18 cellular contexts compared by ENCODE assay signal in genomic region chr4:184177271-184177670, GRCh38. TPM values are rescaled to one million over a fixed set of nuclear protein-coding genes. Genes with fewer than 3 reads are reported as not detected.
DNase-seq lines count a peak whose midpoint lies in the region; ATAC-seq and TF ChIP-seq lines count a peak whose summit lies in the region.
"Had no signal": no experiment of that assay in that cellular context is flagged by ENCODE, and none has a peak within 500 bp of the region (broad histone marks: within the 10 kb centered on the region; RNA-seq: fewer than 3 reads in every experiment).

No MANE protein-coding gene starts in this region.

- peaks cover 41% of the 10 kb centered on the region for H3K9me3 Mint-ChIP-seq in WTC11

- no peak overlapping the region for H4K8ac ChIP-seq in trophoblast cell (ENCODE audit: low read depth, low read length)

- no CpG with 5 or more reads among the region's 6 CpGs for WGBS in trophoblast cell (ENCODE audit: extremely low coverage, insufficient coverage, insufficient read length)

- peak overlapping the region; percentile 72 for H3K27ac ChIP-seq in trophoblast cell (ENCODE audit: low read depth, low read length)

- no peak for TF ChIP-seq CTCF in WTC11 (IDR thresholded peaks at IDR 0.05)

- H4K12ac ChIP-seq in trophoblast cell (ENCODE audit: low read depth, low read length) = no peak overlapping the region

- H3K4me3 Mint-ChIP-seq in WTC11 = no peak overlapping the region
- H3K4me3 Mint-ChIP-seq: CD4-positive, alpha-beta memory T cell; H9 had no signal

- H2AFZ ChIP-seq in trophoblast cell (ENCODE audit: insufficient read depth, low read length, poor library complexity) = no peak overlapping the region

- no peaks in the 10 kb centered on the region for H3K27me3 ChIP-seq in trophoblast cell (ENCODE audit: insufficient read depth, low read length)

- CTCF ChIA-PET in WTC11 (lab: Charles Lee) = interaction anchor here (1.0 to 2.9 kb wide), 2 partner anchors 8 to 91 kb away, joined by 3 to 9 read pairs; no protein-coding TSS in a partner anchor

- H3K14ac ChIP-seq in trophoblast cell (ENCODE audit: low read length) = peak overlapping the region; percentile 60

- peak overlapping the region; percentile 72 for H4K91ac ChIP-seq in trophoblast cell (ENCODE audit: low read depth, low read length)

- no peak overlapping the region for H3K23ac ChIP-seq in trophoblast cell (ENCODE audit: low read length)

- no peak overlapping the region for H3K4ac ChIP-seq in trophoblast cell (ENCODE audit: low read depth, low read length)

- no peak overlapping the region for H3K9ac ChIP-seq in trophoblast cell (ENCODE audit: low read length)

- ATAC-seq in WTC11 (peak; percentile 65), HG02970 (IDR thresholded peaks at IDR 0.05; ENCODE audit: low FRiP score, unreplicated experiment) (no peak)
- ATAC-seq: HCT116 had no signal

- H3K36me3 Mint-ChIP-seq in WTC11 = peaks cover 12% of the 10 kb centered on the region

- H3K4me3 ChIP-seq in trophoblast cell (ENCODE audit: low read depth, low read length) = no peak overlapping the region

- peaks cover 9 to 12% of the 10 kb centered on the region in 2 experiments for H3K4me1 ChIP-seq in trophoblast cell (ENCODE audit: control insufficient read depth in 1 of 2, insufficient read depth in 2 of 2, low read length in 2 of 2)

- no peak overlapping the region for H2BK120ac ChIP-seq in trophoblast cell (ENCODE audit: insufficient read depth, low read length, poor library complexity)

- no peaks in the 10 kb centered on the region for H3K9me3 ChIP-seq in trophoblast cell (ENCODE audit: insufficient read depth, low read depth, low read length)

- no peaks in the 10 kb centered on the region for H3K79me2 ChIP-seq in trophoblast cell (ENCODE audit: control insufficient read depth, insufficient read depth, low read length, poor library complexity)

- H2AK5ac ChIP-seq in trophoblast cell (ENCODE audit: low read length) = no peak overlapping the region

- no peak overlapping the region for H3K27ac Mint-ChIP-seq in WTC11
- H3K27ac Mint-ChIP-seq: CD4-positive, alpha-beta memory T cell; H9 had no signal

- DNase-seq in WTC11 (ENCODE audit: low spot score) (no peak), islet precursor cell (peak; percentile 93), trophoblast cell (peak; percentile 23 to 55), NK-92 (lab: John Stamatoyannopoulos, UW; ENCODE audit: unreplicated experiment) (no peak), kidney tubule cell (ENCODE audit: low spot score) (no peak)
- DNase-seq: C1 segment of cervical spinal cord; Calu3; CD4-positive, alpha-beta memory T cell; COR-L47; DMS53; DMS79 treated with DMSO at 0.1 percent for 48 hours; H9 had no signal

- POLR2A ChIA-PET in WTC11 (lab: Charles Lee) = no interaction called here

- H3K79me1 ChIP-seq in trophoblast cell (ENCODE audit: low read length) = peaks cover 9% of the 10 kb centered on the region

- H3K4me2 ChIP-seq in trophoblast cell (ENCODE audit: low read length) = peak overlapping the region; percentile 12

- H3K27me3 Mint-ChIP-seq in WTC11 (ENCODE audit: low read depth) = no peaks in the 10 kb centered on the region; the same call in 1 of the 2 replicates

- no peak overlapping the region for H3K18ac ChIP-seq in trophoblast cell (ENCODE audit: low read length)

- H2BK12ac ChIP-seq in trophoblast cell (ENCODE audit: low read length) = no peak overlapping the region

- H3K36me3 ChIP-seq in trophoblast cell (ENCODE audit: control insufficient read depth in 1 of 2, insufficient read depth in 2 of 2, low read length in 2 of 2) = no peaks in the 10 kb centered on the region

- H2BK5ac ChIP-seq in trophoblast cell (ENCODE audit: low read depth, low read length, poor library complexity) = no peak overlapping the region

- no peaks in the 10 kb centered on the region for H3K4me1 Mint-ChIP-seq in WTC11
- H3K4me1 Mint-ChIP-seq: CD4-positive, alpha-beta memory T cell; H9 had no signal

TF ChIP-seq in WTC11, 78 proteins besides CTCF, POLR2A, EP300 and RAD21:
- TF ChIP-seq ZNF416 (CRISPR knock-in tag; IDR thresholded peaks at IDR 0.05) (no peak), ZNF263 (CRISPR knock-in tag; IDR thresholded peaks at IDR 0.05; ENCODE audit: low read depth) (no peak), ZNF396 (CRISPR knock-in tag; IDR thresholded peaks at IDR 0.05; ENCODE audit: borderline replicate concordance) (no peak)
- TF ChIP-seq, protein P1, sequence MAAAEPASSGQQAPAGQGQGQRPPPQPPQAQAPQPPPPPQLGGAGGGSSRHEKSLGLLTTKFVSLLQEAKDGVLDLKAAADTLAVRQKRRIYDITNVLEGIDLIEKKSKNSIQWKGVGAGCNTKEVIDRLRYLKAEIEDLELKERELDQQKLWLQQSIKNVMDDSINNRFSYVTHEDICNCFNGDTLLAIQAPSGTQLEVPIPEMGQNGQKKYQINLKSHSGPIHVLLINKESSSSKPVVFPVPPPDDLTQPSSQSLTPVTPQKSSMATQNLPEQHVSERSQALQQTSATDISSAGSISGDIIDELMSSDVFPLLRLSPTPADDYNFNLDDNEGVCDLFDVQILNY (CRISPR knock-in tag; IDR thresholded peaks at IDR 0.05) = no peak

RNA-seq across cellular contexts. Expression of gene ENPP6, which starts 40.4 kb away (rescaled TPM):
- 0.09 to 0.27 TPM (median 0.09 TPM) in 3 replicates for total RNA-seq in WTC11 (2021)
- 0.15 and 0.28 TPM in 2 replicates for polyA plus RNA-seq in trophoblast cell (2013)
- total RNA-seq: A172; A673; Calu3; CD4-positive, alpha-beta memory T cell; H4; H9 had no signal
- polyA plus RNA-seq: BJ; CD4-positive, alpha-beta memory T cell had no signal

Comparison
In these comparisons a context has a peak if more than half of its experiments do, and no peak if none do; other contexts are left out.
1. DNase-seq: peak in islet precursor cell (single experiment) and trophoblast cell (2 of 2); none in WTC11 (single experiment), NK-92 (single experiment) and kidney tubule cell (single experiment).